ENCODE assay signal across 8 cellular contexts in the genomic region with DNA sequence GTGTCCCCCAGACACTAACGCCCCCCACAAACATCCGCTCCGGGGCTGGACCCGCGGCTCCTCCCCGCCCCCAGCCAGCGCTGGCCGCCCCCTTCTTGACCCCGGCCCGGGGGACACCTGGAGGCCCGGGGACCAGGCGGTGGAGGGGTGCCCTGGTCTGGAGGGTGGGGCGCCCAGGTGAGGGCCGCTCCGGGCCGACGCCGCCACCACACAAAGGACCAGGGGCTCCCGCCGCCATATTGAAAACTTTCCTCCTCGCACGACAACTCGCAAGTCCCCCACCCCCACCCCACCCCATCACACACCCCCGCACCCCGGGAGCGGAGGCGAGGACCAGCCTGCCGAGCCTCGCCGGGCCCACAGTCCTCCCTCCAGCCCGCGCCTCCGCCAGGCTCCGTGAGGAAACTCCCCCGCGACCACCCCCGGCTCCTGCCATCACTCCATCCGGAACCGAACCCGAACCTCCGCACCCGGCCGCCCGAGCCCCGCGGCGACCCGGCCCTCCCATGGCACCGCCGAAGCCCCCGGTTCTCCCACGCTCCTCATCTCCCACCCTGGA. TPM values are rescaled to one million over a fixed set of nuclear protein-coding genes. Genes with fewer than 3 reads are reported as not detected.
DNase-seq lines count a peak whose midpoint lies in the region; ATAC-seq and TF ChIP-seq lines count a peak whose summit lies in the region.

No MANE protein-coding gene starts in this region.

- POLR2A ChIA-PET in naive thymus-derived CD8-positive, alpha-beta T cell (lab: Charles Lee) = interaction anchor here (0.7 kb wide), 1 partner anchor 10 kb away, joined by 3 read pairs; no protein-coding TSS in a partner anchor

- H3K27me3 ChIP-seq in esophagus muscularis mucosa (no peaks in the 10 kb centered on the region), suprapubic skin (no peaks in the 10 kb centered on the region)

- intact Hi-C loops in esophagus muscularis mucosa (cut with DNase I) = no loop called here

- H3K9me3 Mint-ChIP-seq in naive thymus-derived CD8-positive, alpha-beta T cell = no peaks in the 10 kb centered on the region

- H3K9me3 ChIP-seq in esophagus muscularis mucosa (no peaks in the 10 kb centered on the region), suprapubic skin (no peaks in the 10 kb centered on the region)

- H3K36me3 ChIP-seq in esophagus muscularis mucosa (no peaks in the 10 kb centered on the region), suprapubic skin (no peaks in the 10 kb centered on the region)

- H3K4me3 Mint-ChIP-seq in naive thymus-derived CD8-positive, alpha-beta T cell = peak overlapping the region; percentile 75 to 97 (median 84)

- H3K27me3 Mint-ChIP-seq in naive thymus-derived CD8-positive, alpha-beta T cell = no peaks in the 10 kb centered on the region

- peaks cover 26 to 69% (median 59%) of the 10 kb centered on the region in 4 donors for H3K4me1 Mint-ChIP-seq in naive thymus-derived CD8-positive, alpha-beta T cell

- DNase-seq in DMS79 treated with DMSO at 0.1 percent for 48 hours (lab: John Stamatoyannopoulos, UW) = peak; percentile 45
- DNase-seq in NCI-H1105 (lab: John Stamatoyannopoulos, UW) = peak; percentile 39
- peak; percentile 31 for DNase-seq in activated T-cell treated with anti-CD3 and anti-CD28 coated beads for 48 hours (ENCODE audit: low read depth)
- no peak for DNase-seq in esophagus muscularis mucosa (ENCODE audit: extremely low spot score)
- DNase-seq in naive thymus-derived CD8-positive, alpha-beta T cell = peak in 9 of 10 donors; percentile 11 to 52 (median 37)
- DNase-seq in suprapubic skin (ENCODE audit: low spot score in 2 of 2) = no peak
- DNase-seq in RPMI8226 = no peak
- DNase-seq in NCI-H187 treated with DMSO at 0.1 percent for 48 hours (lab: John Stamatoyannopoulos, UW) = no peak

- TF ChIP-seq EP300 in esophagus muscularis mucosa (IDR thresholded peaks at IDR 0.05) (no peak), suprapubic skin (IDR thresholded peaks at IDR 0.05) (no peak)

- H3K27ac Mint-ChIP-seq in naive thymus-derived CD8-positive, alpha-beta T cell = peak overlapping the region in 6 of 10 donors; percentile 13 to 84 (median 75)

- TF ChIP-seq POLR2A in esophagus muscularis mucosa (IDR thresholded peaks at IDR 0.05; ENCODE audit: low read depth) (no peak), suprapubic skin (IDR thresholded peaks at IDR 0.05) (no peak)

- no peak for TF ChIP-seq CTCF in esophagus muscularis mucosa (IDR thresholded peaks at IDR 0.05)
- TF ChIP-seq CTCF in suprapubic skin (IDR thresholded peaks at IDR 0.05) = no peak

- H3K4me1 ChIP-seq in esophagus muscularis mucosa (peaks cover 14 to 72% (median 61%) of the 10 kb centered on the region in 4 donors), suprapubic skin (peaks cover 52% of the 10 kb centered on the region)

- 0% methylated on average over 11 of the region's 52 CpGs for WGBS in esophagus muscularis mucosa
- no CpG with 5 or more reads among the region's 52 CpGs for WGBS in suprapubic skin

- no peaks in the 10 kb centered on the region for H3K36me3 Mint-ChIP-seq in naive thymus-derived CD8-positive, alpha-beta T cell

- H3K4me3 ChIP-seq in esophagus muscularis mucosa = peak overlapping the region; percentile 92 to 98 (median 98)
- H3K4me3 ChIP-seq in suprapubic skin = peak overlapping the region; percentile 85

- peak overlapping the region; percentile 85 to 90 (median 90) for H3K27ac ChIP-seq in esophagus muscularis mucosa (replicated peaks in 1 of 4)
- peak overlapping the region; percentile 91 for H3K27ac ChIP-seq in suprapubic skin

- peak; percentile 16 to 57 for ATAC-seq in naive thymus-derived CD8-positive, alpha-beta T cell

RNA-seq across cellular contexts. Expression of a gene that starts 0.8 kb away (rescaled TPM):
- 10 to 100 TPM; 21.4 to 34.9 (median 31.8) TPM for total RNA-seq in esophagus muscularis mucosa
- 10 to 100 TPM; 45.6 to 48.0 TPM for total RNA-seq in naive thymus-derived CD8-positive, alpha-beta T cell
- polyA plus RNA-seq in naive thymus-derived CD8-positive, alpha-beta T cell = 10 to 100 TPM in 2 of 3 donors, 1 to 10 TPM in 1; 7.9 to 11.9 (median 11.5) TPM
- 100 to 1,000 TPM in 1 of 4 donors, 10 to 100 TPM in 3; 76.1 to 165 (median 89.4) TPM for total RNA-seq in suprapubic skin

RNA-seq across cellular contexts. Expression of a gene that starts 3.3 kb away (rescaled TPM):
- total RNA-seq in esophagus muscularis mucosa (not detected), suprapubic skin (1 to 10 TPM in 3 of 4 donors, not detected in 1; 1.4 to 7.0 (median 3.7) TPM)
- under 1 TPM in 1 of 2 experiments, not detected in 1; 0.71 TPM for total RNA-seq in naive thymus-derived CD8-positive, alpha-beta T cell
- 1 to 10 TPM in 1 of 3 donors, not detected in 2; 1.2 TPM for polyA plus RNA-seq in naive thymus-derived CD8-positive, alpha-beta T cell

Comparison
In these comparisons a context has a peak if more than half of its experiments do, and no peak if none do; other contexts are left out.
1. DNase-seq: peak in DMS79 treated with DMSO at 0.1 percent for 48 hours (single experiment), NCI-H1105 (single experiment), activated T-cell treated with anti-CD3 and anti-CD28 coated beads for 48 hours (single experiment) and naive thymus-derived CD8-positive, alpha-beta T cell (9 of 10); none in esophagus muscularis mucosa (single experiment), suprapubic skin (0 of 2), RPMI8226 (single experiment) and NCI-H187 treated with DMSO at 0.1 percent for 48 hours (single experiment).